ENCODE assay signal across 8 cellular contexts in the genomic region with DNA sequence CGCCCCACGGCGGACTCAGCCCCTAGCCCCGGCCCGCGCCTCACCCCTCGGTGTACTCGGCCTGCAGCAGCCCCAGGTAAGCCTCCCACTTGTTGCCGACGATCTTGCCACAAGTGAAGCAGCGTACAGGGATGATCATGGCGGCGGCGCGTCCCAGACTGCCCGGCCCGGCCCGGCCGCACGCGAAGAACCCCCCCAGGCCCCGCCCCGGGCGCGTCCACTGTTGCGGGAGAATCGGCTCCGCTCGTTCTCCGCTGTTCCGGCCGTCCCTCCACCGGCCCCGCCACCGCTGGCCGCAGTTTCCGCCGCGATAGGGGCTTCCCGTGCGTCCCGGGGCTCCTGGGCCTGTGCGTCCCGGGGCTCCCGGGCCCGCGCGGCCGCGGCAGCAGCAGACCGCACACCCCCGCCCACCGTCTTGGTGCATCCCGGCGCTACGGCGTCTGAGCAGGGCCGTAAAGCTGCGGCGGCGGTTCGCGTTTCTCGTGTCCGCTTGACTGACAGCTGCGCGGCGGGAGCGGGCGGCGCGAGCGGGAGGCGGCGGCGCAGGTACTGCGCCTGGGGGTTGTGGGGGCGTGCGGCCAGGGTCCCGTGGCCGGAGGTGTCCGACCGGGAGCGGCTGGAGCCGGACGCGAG.
DNase-seq lines count a peak whose midpoint lies in the region; ATAC-seq and TF ChIP-seq lines count a peak whose summit lies in the region.

Gene POLR2L, minus strand, starts transcription at position 160 of the 633 bp plus-strand sequence. Its CDS starts 21 bp downstream, at position 139.
Gene TSPAN4, plus strand, starts transcription at position 483 of the 633 bp plus-strand sequence. CDS start 7,453 bp downstream, outside the sequence.

- CTCF ChIA-PET in AG04449 (lab: Yijun Ruan, JAX), result interaction anchor here (1.3 kb wide), 2 partner anchors 133 to 209 kb away, joined by 3 to 4 read pairs; no protein-coding TSS in a partner anchor

- no peaks in the 10 kb centered on the region for H3K27me3 ChIP-seq in layer of hippocampus (ENCODE audit: control insufficient read depth, insufficient read depth, low read length)

- peak within 1 kb of the TSS; percentile 86 for H3K4me3 ChIP-seq in AG04449 (ENCODE audit: low read depth, low read length)

- TF ChIP-seq CTCF in AG04449 (IDR thresholded peaks at IDR 0.05; ENCODE audit: insufficient read depth, low read length, missing control alignments), result no peak

- peak; percentile 62 for ATAC-seq in GM18867 (IDR thresholded peaks at IDR 0.05; ENCODE audit: unreplicated experiment)
- ATAC-seq in HG03095 (IDR thresholded peaks at IDR 0.05; ENCODE audit: unreplicated experiment), result peak; percentile 50

- POLR2A ChIA-PET in AG04449 (lab: Yijun Ruan, JAX), result interaction anchor here (0.8 to 7.7 kb wide), 6 partner anchors 11 to 46 kb away, joined by 4 to 109 read pairs (median 6); partner anchors contain the start of genes CD151, CRACR2B, PNPLA2 and RPLP2

- H3K27ac ChIP-seq in cingulate gyrus (ENCODE audit: low read depth, low read length) (peak within 1 kb of the TSS; percentile 93), layer of hippocampus (ENCODE audit: low read depth, low read length) (peak within 1 kb of the TSS; percentile 99)

- DNase-seq in AG04449 (ENCODE audit: low read depth, low spot score) (no peak), NCI-H345 (lab: John Stamatoyannopoulos, UW) (peak; percentile 89)
- peak; percentile 93 for DNase-seq in activated CD4-positive, alpha-beta T cell treated with anti-CD3 and anti-CD28 coated beads for 48 hours
- peak; percentile 79 to 89 (median 84) for DNase-seq in stimulated activated CD4-positive, alpha-beta T cell treated with anti-CD3 and anti-CD28 coated beads, Interleukin-1b, Interleukin-23, amount 100 ng/mL, for 24 hours (ENCODE audit: low read depth in 4 of 4, low spot score in 1 of 4)
